Comparison of ENCODE assay signal across 12 cellular contexts in genomic region chr11:67600324-67601029, GRCh38. TPM values are rescaled to one million over a fixed set of nuclear protein-coding genes. Genes with fewer than 3 reads are reported as not detected.
DNase-seq lines count a peak whose midpoint lies in the region; ATAC-seq and TF ChIP-seq lines count a peak whose summit lies in the region.
"Had no signal": no experiment of that assay in that cellular context is flagged by ENCODE, and none has a peak within 500 bp of the region (broad histone marks: within the 10 kb centered on the region; RNA-seq: fewer than 3 reads in every experiment).

No MANE protein-coding gene starts in this region.

- dilution Hi-C loops in mammary epithelial cell (cut with HindIII; ENCODE audit: low sequenced_read_pairs): loop anchor here (5.0 kb wide), 1 partner anchor 62 kb away; no protein-coding TSS in a partner anchor

- TF ChIP-seq CTCF in MM.1S (IDR thresholded peaks at IDR 0.05; ENCODE audit: low read length): no peak
- TF ChIP-seq CTCF in mucosa of descending colon (IDR thresholded peaks at IDR 0.05): no peak
- TF ChIP-seq CTCF in body of pancreas (IDR thresholded peaks at IDR 0.05): no peak
- TF ChIP-seq CTCF in mammary epithelial cell (conservative IDR thresholded peaks at IDR 0.05 in 1 of 2, IDR thresholded peaks at IDR 0.05 in 1 of 2; ENCODE audit: extremely low read depth in 1 of 2, insufficient read depth in 1 of 2, low read depth in 1 of 2, low read length in 2 of 2): no peak

- peak overlapping the region; percentile 90 for H3K4me2 ChIP-seq in MM.1S (ENCODE audit: low read depth, low read length)
- H3K4me2 ChIP-seq in mammary epithelial cell (ENCODE audit: insufficient read depth, low read depth, low read length): no peak overlapping the region
- H3K4me2 ChIP-seq: hepatocyte had no signal

- H3K9me2 ChIP-seq in MM.1S (replicated peaks; ENCODE audit: insufficient read depth, low read length): no peaks in the 10 kb centered on the region

- H3K79me2 ChIP-seq in MM.1S (ENCODE audit: low read length) (no peaks in the 10 kb centered on the region), mammary epithelial cell (ENCODE audit: insufficient read depth, low read length) (no peaks in the 10 kb centered on the region)
- H3K79me2 ChIP-seq: hepatocyte had no signal

- ATAC-seq in GM18499 (IDR thresholded peaks at IDR 0.05; ENCODE audit: insufficient read depth, unreplicated experiment) (peak; percentile 60), GM21737 (IDR thresholded peaks at IDR 0.05; ENCODE audit: unreplicated experiment) (peak; percentile 76), mucosa of descending colon (peak; percentile 63), body of pancreas (no peak)

- peak overlapping the region; percentile 41; the same call in 1 of the 2 replicates for H3K9ac ChIP-seq in MM.1S (ENCODE audit: low read length)
- no peak overlapping the region for H3K9ac ChIP-seq in mammary epithelial cell (ENCODE audit: insufficient read depth, low read length)

- CTCF ChIA-PET in mammary epithelial cell (lab: Charles Lee; ENCODE audit: low non-redundant PET): no interaction called here

- H3K4me1 ChIP-seq in MM.1S (ENCODE audit: low read length) (peaks cover 22% of the 10 kb centered on the region), mucosa of descending colon (ENCODE audit: low read depth) (no peaks in the 10 kb centered on the region), body of pancreas (no peaks in the 10 kb centered on the region), mammary epithelial cell (ENCODE audit: insufficient read depth, low read length) (no peaks in the 10 kb centered on the region)

- no peak for TF ChIP-seq POLR2A in body of pancreas (IDR thresholded peaks at IDR 0.05)

- H3K27ac ChIP-seq in MM.1S (ENCODE audit: low read length) (peak overlapping the region; percentile 70; the same call in 1 of the 2 replicates), body of pancreas (no peak overlapping the region), mammary epithelial cell (ENCODE audit: insufficient read depth, low read depth, low read length) (no peak overlapping the region)
- H3K27ac ChIP-seq: hepatocyte had no signal

- DNase-seq in MM.1S: peak; percentile 72
- peak in 1 of 3 donors; percentile 29 for DNase-seq in mucosa of descending colon
- DNase-seq in CD1c-positive myeloid dendritic cell (ENCODE audit: extremely low spot score): no peak
- DNase-seq in body of pancreas: no peak
- DNase-seq in DMS114 treated with DMSO at 0.1 percent for 48 hours (lab: John Stamatoyannopoulos, UW; ENCODE audit: unreplicated experiment): no peak
- no peak for DNase-seq in mammary epithelial cell
- DNase-seq: NCI-H2171 treated with DMSO at 0.1 percent for 48 hours, SW 1271 had no signal

- 54 to 58% methylated on average over 7 of the region's 7 CpGs for WGBS in body of pancreas, 2 donors
- WGBS in mammary epithelial cell (ENCODE audit: low coverage, missing lambda C conversion rate): 78% methylated on average over 7 of the region's 7 CpGs

- in situ Hi-C loops in mammary epithelial cell (cut with MboI; ENCODE audit: low sequenced_read_pairs in 2 of 2): no loop called here

- no peaks in the 10 kb centered on the region for H3K9me3 ChIP-seq in MM.1S (replicated peaks; ENCODE audit: insufficient read depth, low read length)
- H3K9me3 ChIP-seq in mucosa of descending colon: no peaks in the 10 kb centered on the region
- no peaks in the 10 kb centered on the region for H3K9me3 ChIP-seq in body of pancreas
- no peaks in the 10 kb centered on the region for H3K9me3 ChIP-seq in mammary epithelial cell (replicated peaks; ENCODE audit: insufficient read depth, low read length)

- no TSS peak for BruUV-seq in mammary epithelial cell (replicated peaks; lab: Mats Ljungman, UMichigan)

- peaks cover 4% of the 10 kb centered on the region; the same call in 1 of the 2 replicates for H3F3A ChIP-seq in MM.1S (ENCODE audit: insufficient read depth, low read length)

- H3K27me3 ChIP-seq in MM.1S (replicated peaks; ENCODE audit: insufficient read depth, low read length): no peaks in the 10 kb centered on the region
- H3K27me3 ChIP-seq in body of pancreas: no peaks in the 10 kb centered on the region
- H3K27me3 ChIP-seq in mammary epithelial cell (ENCODE audit: insufficient read depth, low read length): no peaks in the 10 kb centered on the region
- H3K27me3 ChIP-seq: hepatocyte had no signal

- H3K36me3 ChIP-seq in MM.1S (replicated peaks; ENCODE audit: insufficient read depth, low read length) (no peaks in the 10 kb centered on the region), mucosa of descending colon (ENCODE audit: low read depth) (no peaks in the 10 kb centered on the region), body of pancreas (replicated peaks in 1 of 2; ENCODE audit: insufficient read depth in 1 of 2, low read depth in 2 of 2) (no peaks in the 10 kb centered on the region), mammary epithelial cell (ENCODE audit: insufficient read depth, low read length) (no peaks in the 10 kb centered on the region)

- intact Hi-C loops in mucosa of descending colon (cut with DNase I, micrococcal nuclease) (no loop called here), body of pancreas (cut with DNase I) (no loop called here), mammary epithelial cell (cut with micrococcal nuclease) (no loop called here)

- peak overlapping the region; percentile 25 for H3K4me3 ChIP-seq in MM.1S (ENCODE audit: low read length)
- H3K4me3 ChIP-seq in mucosa of descending colon: no peak overlapping the region
- H3K4me3 ChIP-seq in body of pancreas: no peak overlapping the region
- H3K4me3 ChIP-seq in mammary epithelial cell (replicated peaks in 1 of 3; ENCODE audit: insufficient read depth in 1 of 3, low read depth in 2 of 3, low read length in 3 of 3): no peak overlapping the region
- H3K4me3 ChIP-seq: hepatocyte had no signal

- H4K20me1 ChIP-seq in MM.1S (ENCODE audit: insufficient read depth, low read length): no peaks in the 10 kb centered on the region
- H4K20me1 ChIP-seq in mammary epithelial cell (ENCODE audit: insufficient read depth, low read length): no peaks in the 10 kb centered on the region

- H2AFZ ChIP-seq in MM.1S (ENCODE audit: low read length): peak overlapping the region; percentile 74
- no peak overlapping the region for H2AFZ ChIP-seq in mammary epithelial cell (ENCODE audit: low read depth, low read length)
- H2AFZ ChIP-seq: hepatocyte had no signal

RNA-seq across cellular contexts. Expression of gene NDUFV1, which starts 6.3 kb away (rescaled TPM):
- total RNA-seq in mucosa of descending colon (100 to 1,000 TPM; 248 to 349 (median 311) TPM), body of pancreas (100 to 1,000 TPM; 209 to 264 TPM), mammary epithelial cell (100 to 1,000 TPM; 144 to 163 TPM)
- 125 TPM for polyA plus RNA-seq in mammary epithelial cell
- 72.1 TPM for polyA minus RNA-seq in mammary epithelial cell

RNA-seq across cellular contexts. Expression of gene GSTP1, which starts 16.9 kb away (rescaled TPM):
- 100 to 1,000 TPM; 284 to 441 (median 325) TPM for total RNA-seq in mucosa of descending colon
- 100 to 1,000 TPM; 359 to 454 TPM for total RNA-seq in body of pancreas
- 1,000 to 10,000 TPM; 1,123 to 1,562 TPM for total RNA-seq in mammary epithelial cell
- polyA plus RNA-seq in mammary epithelial cell: 1,992 TPM
- polyA minus RNA-seq in mammary epithelial cell: 2,016 TPM

RNA-seq across cellular contexts. Expression of gene NUDT8, which starts 29.3 kb away (rescaled TPM):
- total RNA-seq in mucosa of descending colon (10 to 100 TPM; 17.3 to 34.6 (median 23.1) TPM), body of pancreas (10 to 100 TPM; 11.5 to 21.8 TPM), mammary epithelial cell (10 to 100 TPM in 1 of 2 donors, 1 to 10 TPM in 1; 4.2 to 13.4 TPM)
- polyA plus RNA-seq in mammary epithelial cell: 4.8 TPM
- not detected for polyA minus RNA-seq in mammary epithelial cell

RNA-seq across cellular contexts. Expression of gene TBX10, which starts 39.1 kb away (rescaled TPM):
- total RNA-seq in mucosa of descending colon (10 to 100 TPM in 1 of 3 donors, 1 to 10 TPM in 2; 3.7 to 19.1 (median 9.6) TPM), body of pancreas (not detected), mammary epithelial cell (not detected)
- not detected for polyA plus RNA-seq in mammary epithelial cell
- polyA minus RNA-seq in mammary epithelial cell: not detected
- total RNA-seq: skeletal muscle tissue had no signal

RNA-seq across cellular contexts. Expression of gene ACY3, which starts 50.1 kb away (rescaled TPM):
- total RNA-seq in mucosa of descending colon (10 to 100 TPM in 2 of 3 donors, 1 to 10 TPM in 1; 3.3 to 14.6 (median 14.1) TPM), body of pancreas (10 to 100 TPM in 1 of 2 donors, 1 to 10 TPM in 1; 7.0 to 16.2 TPM), mammary epithelial cell (under 1 TPM in 1 of 2 donors, not detected in 1; 0.24 TPM)
- 0.08 TPM for polyA plus RNA-seq in mammary epithelial cell
- polyA minus RNA-seq in mammary epithelial cell: not detected
- total RNA-seq: skeletal muscle tissue had no signal
